ENCODE assay signal across 8 cellular contexts in the genomic region with DNA sequence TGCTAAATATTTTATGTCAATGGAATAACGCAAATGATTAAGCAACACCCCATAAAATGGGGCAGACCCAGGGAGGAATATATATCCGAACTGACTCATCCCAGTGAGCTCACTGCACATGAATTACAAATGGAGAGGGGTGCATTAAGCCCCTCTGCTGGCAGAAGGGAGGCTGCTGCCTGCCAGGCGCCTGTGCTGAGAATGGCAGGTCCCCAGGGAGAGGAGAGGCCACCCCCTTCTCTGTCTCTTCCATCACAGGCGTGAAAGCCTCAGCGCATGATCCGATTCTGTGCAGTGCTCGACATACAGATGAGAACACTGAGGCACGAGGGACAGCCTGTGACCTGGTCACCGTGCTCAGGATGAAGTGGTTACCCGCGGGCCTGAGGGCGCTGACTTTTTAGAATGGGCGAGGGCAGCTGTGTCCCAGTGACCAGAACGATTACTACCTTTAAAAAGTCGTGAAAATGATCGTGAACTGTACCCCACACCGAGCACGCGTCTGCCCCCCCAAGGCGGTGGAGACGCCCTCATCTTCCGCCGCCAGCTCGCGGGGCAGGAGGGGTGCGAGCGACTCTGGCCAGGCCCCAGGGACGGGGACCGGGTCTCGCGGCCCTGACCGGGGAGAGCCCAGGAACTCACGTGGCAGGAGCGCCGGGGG.
DNase-seq lines count a peak whose midpoint lies in the region; FAIRE-seq and TF ChIP-seq lines count a peak whose summit lies in the region.
"Not testable (repeated sequence)": the region's sequence is repeated elsewhere in the genome, so short reads cannot be mapped to it uniquely, and the experiment has no call there.

No MANE protein-coding gene starts in this region.

- H3K27ac ChIP-seq in KOPT-K1 (ENCODE audit: low read depth, low read length, poor library complexity, severe bottlenecking) (peak overlapping the region; percentile 68), H1 (ENCODE audit: low read depth, low read length) (peak overlapping the region; percentile 58; the same call in 1 of the 2 replicates), keratinocyte (ENCODE audit: control insufficient read depth, insufficient read depth, low read length) (peak overlapping the region; percentile 85), tibial nerve (peak overlapping the region; percentile 80 to 98 (median 88))
- not testable (repeated sequence) for H3K27ac ChIP-seq in SK-N-MC

- WGBS in H1 (ENCODE audit: extremely low coverage in 1 of 2, insufficient coverage in 1 of 2, insufficient read length in 1 of 2, insufficient replicate concordance in 2 of 2, low coverage in 1 of 2, low lambda C conversion rate in 2 of 2, missing lambda C conversion rate in 1 of 2), 2 experiments, result 6% methylated on average over 31 of the region's 35 CpGs; no CpG with 5 or more reads in 1 of the 2 experiments
- WGBS in tibial nerve, 2 donors, result 4 to 8% methylated on average over 8 to 16 of the region's 35 CpGs

- H3K14ac ChIP-seq in H1 (ENCODE audit: insufficient read length), result not testable (repeated sequence)

- not testable (repeated sequence) for H2AFZ ChIP-seq in H1 (ENCODE audit: low read length)
- peak overlapping the region; percentile 62 for H2AFZ ChIP-seq in keratinocyte (ENCODE audit: control insufficient read depth, low read length)

- not testable (repeated sequence) for H3K36me3 ChIP-seq in KOPT-K1 (ENCODE audit: insufficient read depth, low read length); SK-N-MC (ENCODE audit: insufficient read depth, low read length); H1 (ENCODE audit: control insufficient read depth in 2 of 4, insufficient read depth in 4 of 4, low read length in 3 of 4); keratinocyte (ENCODE audit: control insufficient read depth in 2 of 2, extremely low read depth in 1 of 2, insufficient read depth in 2 of 2, low read length in 2 of 2)
- peaks cover 0 to 23% (median 0%) of the 10 kb centered on the region in 3 donors for H3K36me3 ChIP-seq in tibial nerve

- not testable (repeated sequence) for H3K9ac ChIP-seq in SK-N-MC (ENCODE audit: insufficient read length)
- peak overlapping the region; percentile 54 to 80 (median 74) for H3K9ac ChIP-seq in H1 (replicated peaks in 1 of 4; ENCODE audit: extremely low read depth in 1 of 4, low read depth in 3 of 4, low read length in 3 of 4)
- peak overlapping the region; percentile 89 for H3K9ac ChIP-seq in keratinocyte (ENCODE audit: control insufficient read depth, extremely low read depth, insufficient read depth, low read length)

- not testable (repeated sequence) for H2AK5ac ChIP-seq in H1 (ENCODE audit: low read depth, low read length)

- not testable (repeated sequence) for H3K79me1 ChIP-seq in H1 (ENCODE audit: low read depth, low read length)

- H3K23me2 ChIP-seq in H1 (ENCODE audit: low read depth, low read length), result not testable (repeated sequence)

- not testable (repeated sequence) for H3K79me2 ChIP-seq in H1 (ENCODE audit: control insufficient read depth in 1 of 2, insufficient read depth in 2 of 2, low read length in 2 of 2); keratinocyte (ENCODE audit: control insufficient read depth, insufficient read depth, low read length)

- H3K9me3 ChIP-seq in KOPT-K1 (ENCODE audit: insufficient read depth, low read length, poor library complexity, severe bottlenecking); SK-N-MC (ENCODE audit: low read depth, low read length); H1 (ENCODE audit: insufficient read depth in 2 of 2, low read depth in 1 of 2, low read length in 1 of 2); keratinocyte (ENCODE audit: control insufficient read depth, low read depth, low read length); tibial nerve: not testable (repeated sequence)

- H4K8ac ChIP-seq in H1 (ENCODE audit: extremely low read depth, insufficient read depth, low read length), result peak overlapping the region; percentile 25; the same call in 1 of the 2 replicates

- dilution Hi-C loops in keratinocyte (cut with MboI; ENCODE audit: extremely low pct_ligation_motif_present, low sequenced_read_pairs), result not testable (repeated sequence)

- POLR2A ChIA-PET in H1 (lab: Charles Lee; ENCODE audit: partially characterized antibody), result not testable (repeated sequence)

- not testable (repeated sequence) for H2BK12ac ChIP-seq in H1 (ENCODE audit: low read depth, low read length)

- not testable (repeated sequence) for TF ChIP-seq POLR2A in H1 (IDR thresholded peaks at IDR 0.05; ENCODE audit: control extremely low read depth in 1 of 2, low read depth in 2 of 2, low read length in 2 of 2); tibial nerve (IDR thresholded peaks at IDR 0.05)

- H3K4me1 Mint-ChIP-seq in progenitor cell of endocrine pancreas (ENCODE audit: low read depth), result not testable (repeated sequence)

- not testable (repeated sequence) for H4K20me1 ChIP-seq in H1 (replicated peaks in 1 of 2; ENCODE audit: control insufficient read depth in 1 of 2, insufficient read depth in 2 of 2, low read length in 2 of 2); keratinocyte (ENCODE audit: control insufficient read depth, extremely low read depth, insufficient read depth, low read length)

- H3K4ac ChIP-seq in H1 (replicated peaks; ENCODE audit: insufficient read length, low read depth, low read length), result not testable (repeated sequence)

- DNase-seq in EH (ENCODE audit: low read depth) (peak; percentile 80), activated gamma-delta T cell treated with Interleukin-2 at 50 U/mL for 16 hours (peak; percentile 23)
- not testable (repeated sequence) for DNase-seq in SK-N-MC (ENCODE audit: low read depth, low spot score); H1 (ENCODE audit: low read depth in 1 of 2, low spot score in 2 of 2); keratinocyte (ENCODE audit: low read depth, low spot score); progenitor cell of endocrine pancreas (ENCODE audit: low spot score, unreplicated experiment); tibial nerve (ENCODE audit: low spot score in 2 of 2)

- not testable (repeated sequence) for TF ChIP-seq RAD21 in H1 (IDR thresholded peaks at IDR 0.05 in 1 of 2, conservative IDR thresholded peaks at IDR 0.05 in 1 of 2; ENCODE audit: low read depth in 2 of 2, low read length in 2 of 2)

- not testable (repeated sequence) for TF ChIP-seq EP300 in H1 (IDR thresholded peaks at IDR 0.05; ENCODE audit: borderline replicate concordance in 1 of 2, low read depth in 2 of 2, low read length in 2 of 2); tibial nerve (IDR thresholded peaks at IDR 0.05)

- H4K5ac ChIP-seq in H1 (ENCODE audit: insufficient read length, low read depth, low read length), result not testable (repeated sequence)

- not testable (repeated sequence) for FAIRE-seq in H1 (lab: Jason Lieb, UNC); keratinocyte (lab: Jason Lieb, UNC)

- H3K4me2 ChIP-seq in H1 (ENCODE audit: insufficient read depth in 1 of 2, low read depth in 2 of 2, low read length in 2 of 2) (peak overlapping the region; percentile 67 to 86), keratinocyte (ENCODE audit: control insufficient read depth, extremely low read depth, insufficient read depth, low read depth, low read length) (peak overlapping the region; percentile 62)

- not testable (repeated sequence) for H3K9me1 ChIP-seq in keratinocyte (ENCODE audit: control insufficient read depth, extremely low read depth, insufficient read depth, low read length)

- H2BK5ac ChIP-seq in H1 (ENCODE audit: low read depth, low read length), result not testable (repeated sequence)

- peak overlapping the region; percentile 73 for H3K4me3 ChIP-seq in SK-N-MC
- H3K4me3 ChIP-seq in H1 (ENCODE audit: extremely low read depth in 1 of 4, insufficient read depth in 2 of 4, low read depth in 3 of 4, low read length in 4 of 4), result peak overlapping the region; percentile 50 to 74 (median 61)
- peak overlapping the region; percentile 65 to 69 (median 68) for H3K4me3 ChIP-seq in keratinocyte (ENCODE audit: control insufficient read depth in 2 of 3, extremely low read depth in 1 of 3, insufficient read depth in 2 of 3, low read depth in 1 of 3, low read length in 3 of 3)
- peak overlapping the region; percentile 71 to 92 (median 89) for H3K4me3 ChIP-seq in tibial nerve

- H3K36me3 Mint-ChIP-seq in progenitor cell of endocrine pancreas (ENCODE audit: insufficient read depth), result not testable (repeated sequence)

- not testable (repeated sequence) for H4K91ac ChIP-seq in H1 (replicated peaks; ENCODE audit: insufficient read length, low read length)

- not testable (repeated sequence) for H3K27me3 Mint-ChIP-seq in progenitor cell of endocrine pancreas

- not testable (repeated sequence) for H3K23ac ChIP-seq in H1 (ENCODE audit: insufficient read length)

- H2BK120ac ChIP-seq in H1 (replicated peaks; ENCODE audit: low read depth, low read length), result not testable (repeated sequence)

- not testable (repeated sequence) for H3K18ac ChIP-seq in H1 (ENCODE audit: extremely low read depth, low read length)

- H2BK20ac ChIP-seq in H1 (ENCODE audit: low read length), result not testable (repeated sequence)

- not testable (repeated sequence) for H3K9me3 Mint-ChIP-seq in progenitor cell of endocrine pancreas (ENCODE audit: low read depth)

- peak overlapping the region; percentile 82 for H3K27ac Mint-ChIP-seq in progenitor cell of endocrine pancreas

- H3K4me1 ChIP-seq in H1 (replicated peaks in 1 of 4; ENCODE audit: control insufficient read depth in 3 of 4, insufficient read depth in 4 of 4, low read length in 3 of 4); keratinocyte (ENCODE audit: control insufficient read depth, extremely low read depth, insufficient read depth, low read length): not testable (repeated sequence)
- peaks cover 0 to 43% (median 3%) of the 10 kb centered on the region in 4 donors for H3K4me1 ChIP-seq in tibial nerve

- H2BK15ac ChIP-seq in H1 (ENCODE audit: low read length), result not testable (repeated sequence)

- peak overlapping the region; percentile 97 for H3K4me3 Mint-ChIP-seq in progenitor cell of endocrine pancreas (ENCODE audit: low read depth)

- not testable (repeated sequence) for H3K27me3 ChIP-seq in H1 (replicated peaks in 1 of 4; ENCODE audit: control insufficient read depth in 3 of 4, extremely low read depth in 1 of 4, insufficient read depth in 3 of 4, low read length in 3 of 4); keratinocyte (ENCODE audit: control insufficient read depth, extremely low read depth, insufficient read depth, low read length); tibial nerve

- CTCF ChIA-PET in H1 (lab: Charles Lee; ENCODE audit: partially characterized antibody), result interaction anchor here (0.5 to 1.3 kb wide), 2 partner anchors 93 to 1216 kb away, joined by 3 read pairs; no protein-coding TSS in a partner anchor

- not testable (repeated sequence) for H3K56ac ChIP-seq in H1 (replicated peaks; ENCODE audit: insufficient read length, low read depth, low read length)

- TF ChIP-seq CTCF in H1 (IDR thresholded peaks at IDR 0.05; ENCODE audit: control extremely low read depth in 1 of 3, insufficient read depth in 1 of 3, low read depth in 1 of 3, low read length in 3 of 3); keratinocyte (optimal IDR thresholded peaks at IDR 0.05 in 1 of 3, IDR thresholded peaks at IDR 0.05 in 1 of 3, conservative IDR thresholded peaks at IDR 0.05 in 1 of 3; ENCODE audit: extremely low read depth in 1 of 3, insufficient read depth in 2 of 3, low read length in 3 of 3); progenitor cell of endocrine pancreas (IDR thresholded peaks at IDR 0.05; ENCODE audit: unreplicated experiment); tibial nerve (IDR thresholded peaks at IDR 0.05): not testable (repeated sequence)
